In genomic region chr6:35496036-35496850, GRCh38 we compare ENCODE assay signal across 1 cellular context.
TF ChIP-seq lines count a peak whose summit lies in the region.

No MANE protein-coding gene starts in this region.

TF ChIP-seq in HepG2, 621 proteins besides CTCF, POLR2A, EP300 and RAD21 (continues in another document):
- no peak for TF ChIP-seq FOXA1 (IDR thresholded peaks at IDR 0.05)
- TF ChIP-seq FOXA1 (CRISPR knock-in tag; IDR thresholded peaks at IDR 0.05), result no peak
- TF ChIP-seq ZMAT3 (CRISPR knock-in tag; conservative IDR thresholded peaks at IDR 0.05), result peak; percentile 40; the same call in 1 of the 2 replicates
- TF ChIP-seq GATAD1 (CRISPR knock-in tag; IDR thresholded peaks at IDR 0.05), result peak; percentile 24; the same call in 1 of the 2 replicates
- no peak for TF ChIP-seq ZNF274 (CRISPR knock-in tag; IDR thresholded peaks at IDR 0.05)
- TF ChIP-seq HBP1 (CRISPR knock-in tag; IDR thresholded peaks at IDR 0.05; ENCODE audit: low read depth), result 0 out of 2 replicates have a peak, but pooled peaks have one; percentile 21
- 0 out of 2 replicates have a peak, but pooled peaks have one; percentile 56 for TF ChIP-seq ZNF350 (CRISPR knock-in tag; IDR thresholded peaks at IDR 0.05; ENCODE audit: borderline replicate concordance, low read depth)
- no peak for TF ChIP-seq ZNF296 (CRISPR knock-in tag; conservative IDR thresholded peaks at IDR 0.05)
- TF ChIP-seq ZNF275 (CRISPR knock-in tag; IDR thresholded peaks at IDR 0.05; ENCODE audit: borderline replicate concordance), result no peak
- no peak for TF ChIP-seq ZNF589 (CRISPR knock-in tag; conservative IDR thresholded peaks at IDR 0.05)
- TF ChIP-seq ZHX2 (IDR thresholded peaks at IDR 0.05; ENCODE audit: low read depth), result no peak
- no peak for TF ChIP-seq ZHX2 (CRISPR knock-in tag; IDR thresholded peaks at IDR 0.05; ENCODE audit: borderline replicate concordance)
- TF ChIP-seq MXD3 (CRISPR knock-in tag; IDR thresholded peaks at IDR 0.05), result peak; percentile 66
- no peak for TF ChIP-seq ZNF264 (CRISPR knock-in tag; IDR thresholded peaks at IDR 0.05)
- TF ChIP-seq ZSCAN30 (CRISPR knock-in tag; IDR thresholded peaks at IDR 0.05), result no peak
- no peak for TF ChIP-seq ZNF878 (CRISPR knock-in tag; IDR thresholded peaks at IDR 0.05)
- TF ChIP-seq ZNF777 (CRISPR knock-in tag; IDR thresholded peaks at IDR 0.05), result peak; percentile 69
- no peak for TF ChIP-seq TERF1 (CRISPR knock-in tag; IDR thresholded peaks at IDR 0.05)
- no peak for TF ChIP-seq HOMEZ (CRISPR knock-in tag; IDR thresholded peaks at IDR 0.05; ENCODE audit: low read depth)
- no peak for TF ChIP-seq PRMT3 (CRISPR knock-in tag; IDR thresholded peaks at IDR 0.05; ENCODE audit: borderline replicate concordance, low read depth)
- no peak for TF ChIP-seq TEAD3 (CRISPR knock-in tag; optimal IDR thresholded peaks at IDR 0.05; ENCODE audit: borderline replicate concordance)
- no peak for TF ChIP-seq SMC3 (IDR thresholded peaks at IDR 0.05; ENCODE audit: low read length)
- TF ChIP-seq ZNF329 (CRISPR knock-in tag; IDR thresholded peaks at IDR 0.05; ENCODE audit: low read depth), result no peak
- TF ChIP-seq ZFP36L1 (CRISPR knock-in tag; IDR thresholded peaks at IDR 0.05), result no peak
- TF ChIP-seq ATF7 (IDR thresholded peaks at IDR 0.05), result no peak
- TF ChIP-seq ATF7 (CRISPR knock-in tag; IDR thresholded peaks at IDR 0.05), result no peak
- no peak for TF ChIP-seq ZFP37 (CRISPR knock-in tag; IDR thresholded peaks at IDR 0.05; ENCODE audit: borderline replicate concordance)
- TF ChIP-seq PLRG1 (conservative IDR thresholded peaks at IDR 0.05), result no peak
- peak; percentile 98 for TF ChIP-seq UBTF (CRISPR knock-in tag; IDR thresholded peaks at IDR 0.05)
- no peak for TF ChIP-seq IKZF1 (IDR thresholded peaks at IDR 0.05)
- no peak for TF ChIP-seq DPF2 (CRISPR knock-in tag; IDR thresholded peaks at IDR 0.05; ENCODE audit: borderline replicate concordance, low read depth)
- TF ChIP-seq ZNF513 (CRISPR knock-in tag; conservative IDR thresholded peaks at IDR 0.05), result no peak
- no peak for TF ChIP-seq ZFP41 (CRISPR knock-in tag; IDR thresholded peaks at IDR 0.05; ENCODE audit: borderline replicate concordance)
- TF ChIP-seq XRCC5 (optimal IDR thresholded peaks at IDR 0.05; ENCODE audit: low read length), result peak; percentile 17
- 0 out of 2 replicates have a peak, but pooled peaks have one; percentile 14 for TF ChIP-seq ZNF414 (CRISPR knock-in tag; IDR thresholded peaks at IDR 0.05)
- TF ChIP-seq ZNF784 (CRISPR knock-in tag; IDR thresholded peaks at IDR 0.05; ENCODE audit: borderline replicate concordance), result peak; percentile 74; the same call in 1 of the 2 replicates
- no peak; the same call in 1 of the 2 replicates for TF ChIP-seq GFI1 (CRISPR knock-in tag; IDR thresholded peaks at IDR 0.05; ENCODE audit: borderline replicate concordance)
- TF ChIP-seq ZBTB4 (CRISPR knock-in tag; IDR thresholded peaks at IDR 0.05; ENCODE audit: borderline replicate concordance), result no peak
- TF ChIP-seq ZNF761 (CRISPR knock-in tag; conservative IDR thresholded peaks at IDR 0.05), result no peak
- peak; percentile 89 for TF ChIP-seq PHF8 (CRISPR knock-in tag; IDR thresholded peaks at IDR 0.05)
- no peak for TF ChIP-seq ZNF619 (CRISPR knock-in tag; IDR thresholded peaks at IDR 0.05)
